1 cellular context compared by ENCODE assay signal in the genomic region with DNA sequence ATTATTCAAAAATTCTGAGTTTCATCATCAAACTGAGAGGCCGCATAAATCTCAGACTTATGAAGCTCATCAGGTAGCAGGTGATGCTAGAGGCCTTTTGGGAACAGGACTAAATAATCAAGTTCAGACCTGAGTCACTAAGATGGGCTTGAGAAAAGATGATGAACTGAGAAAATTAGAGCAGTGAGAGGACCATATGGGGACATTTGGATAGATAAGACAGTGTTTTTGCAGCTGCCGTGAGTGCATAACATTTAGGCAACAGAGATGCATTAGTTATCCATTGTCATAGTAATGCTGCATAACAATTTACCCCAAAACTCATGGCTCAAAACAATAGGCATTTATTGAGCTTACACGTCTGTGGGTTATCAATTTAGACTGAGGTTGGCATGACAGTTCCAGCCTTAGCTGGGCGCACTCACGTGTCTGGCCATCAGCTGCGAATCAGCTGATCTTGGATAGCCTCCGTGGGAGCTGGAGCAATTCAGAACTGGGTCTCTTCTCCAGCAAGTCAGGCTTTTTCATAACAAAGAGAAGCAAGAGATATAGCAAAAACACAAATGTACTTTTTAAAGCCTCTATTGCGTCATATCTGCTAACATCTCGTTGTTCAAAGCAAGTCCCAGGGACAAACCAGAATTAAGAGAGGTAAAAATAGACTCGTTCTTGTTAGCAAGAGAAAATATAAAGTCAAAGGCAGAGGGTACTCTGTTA.
TF ChIP-seq lines count a peak whose summit lies in the region.

No MANE protein-coding gene starts in this region.

TF ChIP-seq in H1, 55 proteins besides CTCF, POLR2A, EP300 and RAD21:
- TF ChIP-seq TEAD4 (IDR thresholded peaks at IDR 0.05; ENCODE audit: low read depth, low read length) (no peak), TAF7 (optimal IDR thresholded peaks at IDR 0.05; ENCODE audit: borderline replicate concordance, low read depth, low read length) (no peak), CEBPB (IDR thresholded peaks at IDR 0.05; ENCODE audit: low read depth, low read length) (peak; percentile 66; the same call in 1 of the 2 replicates)
